ENCODE assay signal across 2 cellular contexts in genomic region chr3:62936626-62937254, GRCh38.
TF ChIP-seq lines count a peak whose summit lies in the region.

No MANE protein-coding gene starts in this region.

TF ChIP-seq in K562, 482 proteins besides CTCF, POLR2A, EP300 and RAD21:
- peak in 1 of 3 experiments; percentile 31; a peak in 1 of 6 replicates for TF ChIP-seq ZBTB11 (CRISPR knock-in tag; IDR thresholded peaks at IDR 0.05)
- TF ChIP-seq PML (IDR thresholded peaks at IDR 0.05; ENCODE audit: low read length), result no peak
- TF ChIP-seq ARNT (IDR thresholded peaks at IDR 0.05), result no peak
- TF ChIP-seq NRF1 (conservative IDR thresholded peaks at IDR 0.05 in 1 of 2, IDR thresholded peaks at IDR 0.05 in 1 of 2), result peak; percentile 56 to 68
- TF ChIP-seq ZNF668 (CRISPR knock-in tag; IDR thresholded peaks at IDR 0.05), result no peak
- TF ChIP-seq FOXP4 (CRISPR knock-in tag; IDR thresholded peaks at IDR 0.05; ENCODE audit: borderline replicate concordance), result no peak
- no peak for TF ChIP-seq JUN (IDR thresholded peaks at IDR 0.05; ENCODE audit: borderline replicate concordance, low read depth, low read length)
- TF ChIP-seq JUN (CRISPR knock-in tag; IDR thresholded peaks at IDR 0.05; ENCODE audit: borderline replicate concordance), result no peak
- no peak for TF ChIP-seq ZBTB49 (CRISPR knock-in tag; IDR thresholded peaks at IDR 0.05; ENCODE audit: borderline replicate concordance)
TF ChIP-seq in K562: peak in this region for 2.

TF ChIP-seq in H1, 55 proteins besides CTCF, POLR2A, EP300 and RAD21 (continued from another document):
- TF ChIP-seq CHD7 (IDR thresholded peaks at IDR 0.05; ENCODE audit: insufficient replicate concordance, low read length) (no peak), MAFK (IDR thresholded peaks at IDR 0.05; ENCODE audit: low read depth, low read length) (no peak), SRF (IDR thresholded peaks at IDR 0.05; ENCODE audit: low read depth, low read length) (no peak), RNF2 (IDR thresholded peaks at IDR 0.05; ENCODE audit: borderline replicate concordance, low read depth, low read length, missing control alignments, poor library complexity, severe bottlenecking) (no peak), CREB1 (IDR thresholded peaks at IDR 0.05) (no peak), ATF3 (IDR thresholded peaks at IDR 0.05; ENCODE audit: insufficient read depth, low read depth, low read length) (no peak), USF2 (IDR thresholded peaks at IDR 0.05; ENCODE audit: low read length) (no peak), MAX (IDR thresholded peaks at IDR 0.05) (no peak), CTBP2 (IDR thresholded peaks at IDR 0.05; ENCODE audit: borderline replicate concordance, insufficient read depth, insufficient read length, low read length) (no peak)
